In the genomic region with DNA sequence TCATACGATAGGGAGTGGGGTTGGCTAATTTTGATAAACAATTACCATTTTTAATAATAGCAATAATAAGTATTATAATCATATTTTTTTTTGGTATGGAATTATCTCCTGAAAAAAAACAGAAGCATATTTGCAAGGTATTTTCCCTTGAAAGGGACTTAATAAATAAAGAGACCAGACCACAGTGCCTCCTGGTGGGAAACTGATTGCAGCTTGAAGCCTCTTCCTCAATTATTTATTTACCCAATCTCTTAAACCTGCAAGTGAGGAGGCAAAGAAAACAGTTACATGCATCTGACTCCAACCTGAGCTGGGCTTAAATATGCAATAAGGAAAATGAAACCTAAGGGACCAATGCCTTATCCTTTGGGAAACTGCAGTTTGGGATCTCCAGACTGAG, we compare ENCODE assay signal across 1 cellular context.
TF ChIP-seq lines count a peak whose summit lies in the region.

No MANE protein-coding gene starts in this region.

TF ChIP-seq in HepG2, 621 proteins besides CTCF, POLR2A, EP300 and RAD21:
- TF ChIP-seq KLF12 (CRISPR knock-in tag; IDR thresholded peaks at IDR 0.05; ENCODE audit: borderline replicate concordance) (no peak), STAG1 (CRISPR knock-in tag; IDR thresholded peaks at IDR 0.05) (0 out of 2 replicates have a peak, but pooled peaks have one; percentile 10)
